Comparison of ENCODE assay signal across 8 cellular contexts in genomic region chr9:32552172-32552872, GRCh38. TPM values are rescaled to one million over a fixed set of nuclear protein-coding genes. Genes with fewer than 3 reads are reported as not detected.
DNase-seq lines count a peak whose midpoint lies in the region; ATAC-seq lines count a peak whose summit lies in the region.

SMIM27 (plus strand) TSS chr9:32552327; CDS start chr9:32552435, 108 bp downstream.
TOPORS (minus strand) TSS chr9:32552586; CDS start chr9:32552436, 150 bp downstream.

- peaks cover 35% of the 10 kb centered on the region for H3K79me2 ChIP-seq in mesendoderm (ENCODE audit: control insufficient read depth, insufficient read depth, low read length)

- H2BK5ac ChIP-seq in mesendoderm (ENCODE audit: low read length): peak within 1 kb of the TSS; percentile 92

- H3K4me1 Mint-ChIP-seq in effector memory CD8-positive, alpha-beta T cell (ENCODE audit: low read depth in 2 of 2): peaks cover 24 to 57% of the 10 kb centered on the region in 2 donors

- peak within 1 kb of the TSS; percentile 96 for H3K4ac ChIP-seq in mesendoderm (ENCODE audit: low read depth, low read length)

- ATAC-seq in GM21390 (IDR thresholded peaks at IDR 0.05; ENCODE audit: unreplicated experiment): peak; percentile 69
- ATAC-seq in effector memory CD8-positive, alpha-beta T cell (replicated peaks): peak; percentile 70

- H3K56ac ChIP-seq in mesendoderm (ENCODE audit: low read length): peak within 1 kb of the TSS; percentile 95

- in situ Hi-C loops in Caki2 (cut with HindIII; ENCODE audit: low pct_unique_long_range_greater_than_20kb, low sequenced_read_pairs): loop anchor here (25.0 kb wide), 1 partner anchor 435 kb away; no protein-coding TSS in a partner anchor

- H3K9ac ChIP-seq in mesendoderm (ENCODE audit: low read length): peak within 1 kb of the TSS; percentile 92

- H2AK5ac ChIP-seq in mesendoderm (ENCODE audit: low read length): no peak within 1 kb of the TSS

- WGBS in mesendoderm (ENCODE audit: extremely low coverage, insufficient coverage, low lambda C conversion rate): no CpG with 5 or more reads among the region's 46 CpGs

- no peaks in the 10 kb centered on the region for H3K9me3 Mint-ChIP-seq in effector memory CD8-positive, alpha-beta T cell

- peak within 1 kb of the TSS; percentile 85 for H3K27ac ChIP-seq in mesendoderm (ENCODE audit: low read depth, low read length)

- peak within 1 kb of the TSS; percentile 95 for H2BK120ac ChIP-seq in mesendoderm (ENCODE audit: low read depth, low read length)

- peak within 1 kb of the TSS; percentile 95 to 96 for H3K4me3 Mint-ChIP-seq in effector memory CD8-positive, alpha-beta T cell

- H3K36me3 ChIP-seq in mesendoderm (ENCODE audit: control insufficient read depth, insufficient read depth, low read length): no peaks in the 10 kb centered on the region

- H3K27ac Mint-ChIP-seq in effector memory CD8-positive, alpha-beta T cell: peak within 1 kb of the TSS; percentile 97 to 98

- peaks cover 3% of the 10 kb centered on the region for H3K79me1 ChIP-seq in mesendoderm (ENCODE audit: low read length)

- no peaks in the 10 kb centered on the region for H3K27me3 ChIP-seq in mesendoderm (ENCODE audit: insufficient read depth, low read length, poor library complexity)

- DNase-seq in Caki2 (ENCODE audit: low read depth) (peak; percentile 89), HUDEP-2 (lab: John Stamatoyannopoulos, UW; ENCODE audit: unreplicated experiment in 76 of 76) (peak in 74 of 76 experiments; percentile 28 to 91 (median 81)), NOMO-1 treated with dmso at 0.1 percent for 144 hours (lab: John Stamatoyannopoulos, UW; ENCODE audit: unreplicated experiment) (peak; percentile 87), mesendoderm (peak; percentile 95)
- peak; percentile 82 to 84 for DNase-seq in activated CD8-positive, alpha-beta memory T cell treated with anti-CD3 and anti-CD28 coated beads for 4 hours (ENCODE audit: low read depth in 2 of 2)
- peak; percentile 86 to 87 (median 86) for DNase-seq in effector memory CD8-positive, alpha-beta T cell
- DNase-seq in stimulated activated CD8-positive, alpha-beta memory T cell treated with anti-CD3 and anti-CD28 coated beads, Interleukin-15, amount 100 ng/mL, for 1 hour (ENCODE audit: low read depth): peak; percentile 83

- peak within 1 kb of the TSS; percentile 90 for H3K18ac ChIP-seq in mesendoderm (ENCODE audit: low read length)

- H3K27me3 Mint-ChIP-seq in effector memory CD8-positive, alpha-beta T cell: no peaks in the 10 kb centered on the region

- no peak within 1 kb of the TSS for H2BK15ac ChIP-seq in mesendoderm (replicated peaks; ENCODE audit: low read depth)

- H4K8ac ChIP-seq in mesendoderm (ENCODE audit: low read depth, low read length): peak within 1 kb of the TSS; percentile 87

- peaks cover 22% of the 10 kb centered on the region for H3K36me3 Mint-ChIP-seq in effector memory CD8-positive, alpha-beta T cell (ENCODE audit: insufficient read depth)

- H3K4me3 ChIP-seq in mesendoderm (ENCODE audit: low read length): peak within 1 kb of the TSS; percentile 84

- H4K5ac ChIP-seq in mesendoderm (ENCODE audit: low read length): no peak within 1 kb of the TSS

- no peaks in the 10 kb centered on the region for H3K4me1 ChIP-seq in mesendoderm (ENCODE audit: control insufficient read depth, low read depth, low read length)

- H3K4me2 ChIP-seq in mesendoderm (ENCODE audit: low read length): peak within 1 kb of the TSS; percentile 77

- H3K23ac ChIP-seq in mesendoderm (ENCODE audit: low read length): no peak within 1 kb of the TSS

RNA-seq across cellular contexts. Expression of gene SMIM27, which starts in this region (rescaled TPM):
- 3.5 and 5.0 TPM in 2 replicates for total RNA-seq in Caki2 (2014; rRNA removed; shearing (Covaris generic); ENCODE audit: low replicate concordance)
- polyA plus RNA-seq in mesendoderm (2013, experiment 1 of 2): 25.4 TPM
- polyA plus RNA-seq in mesendoderm (2013, experiment 2 of 2): 24.7 TPM

RNA-seq across cellular contexts. Expression of gene TOPORS, which starts in this region (rescaled TPM):
- 9.8 and 9.9 TPM in 2 replicates for total RNA-seq in Caki2 (2014; rRNA removed; shearing (Covaris generic); ENCODE audit: low replicate concordance)
- polyA plus RNA-seq in mesendoderm (2013, experiment 1 of 2): 35.6 TPM
- polyA plus RNA-seq in mesendoderm (2013, experiment 2 of 2): 35.5 TPM

Comparison
In these comparisons a context has a peak if more than half of its experiments do, and no peak if none do; other contexts are left out.
1. Peak in every context shown above with its lines: DNase-seq, ATAC-seq, H3K4me3 ChIP-seq and H3K27ac ChIP-seq.